Comparison of ENCODE assay signal across 24 cellular contexts in the genomic region with DNA sequence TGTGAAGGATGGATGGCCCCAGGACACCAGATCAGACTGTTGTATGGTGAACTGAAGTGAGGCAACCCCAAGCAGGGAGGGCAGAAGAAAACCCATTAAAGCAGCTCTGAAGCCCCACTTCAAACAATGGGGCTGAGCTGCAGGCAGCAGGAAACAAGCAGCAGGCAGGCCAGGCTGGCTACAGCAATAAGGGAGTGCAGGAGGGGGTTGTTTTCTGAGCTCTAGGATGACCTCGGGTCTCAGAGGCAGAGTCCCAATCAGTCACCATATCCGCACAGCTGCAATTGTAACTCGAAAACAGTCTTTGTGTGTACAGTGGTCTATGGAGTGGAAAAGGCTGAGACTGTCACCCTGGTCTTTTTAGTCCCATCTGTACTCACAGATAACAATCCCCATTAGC.
A peak's percentile ranks its signal among the peaks of the same experiment; 100 is the strongest.
DNase-seq lines count a peak whose midpoint lies in the region; ATAC-seq lines count a peak whose summit lies in the region.
"Had no signal": no experiment of that assay in that cellular context is flagged by ENCODE, and none has a peak within 500 bp of the region (broad histone marks: within the 10 kb centered on the region; RNA-seq: fewer than 3 reads in every experiment).

No MANE protein-coding gene starts in this region.

- WGBS in ectodermal cell, 2 experiments = 0 to 6% methylated on average over 1 to 2 of the region's 3 CpGs
- WGBS in mesodermal cell (ENCODE audit: insufficient coverage in 2 of 2), 2 experiments = no CpG with 5 or more reads among the region's 3 CpGs

- H3K36me3 ChIP-seq in ectodermal cell (ENCODE audit: control insufficient read depth, insufficient read depth, low read length) (no peaks in the 10 kb centered on the region), mesodermal cell (ENCODE audit: control insufficient read depth, insufficient read depth, low read length) (no peaks in the 10 kb centered on the region)
- H3K36me3 ChIP-seq: vagina had no signal

- H3K4me1 ChIP-seq in ectodermal cell (ENCODE audit: control insufficient read depth, insufficient read depth, low read length) = peaks cover 16% of the 10 kb centered on the region
- H3K4me1 ChIP-seq in mesodermal cell (ENCODE audit: control insufficient read depth, insufficient read depth, low read length, poor library complexity, severe bottlenecking) = peaks cover 9% of the 10 kb centered on the region

- no peak overlapping the region for H3K4me3 ChIP-seq in ectodermal cell (ENCODE audit: insufficient read depth, low read depth, low read length)
- no peak overlapping the region for H3K4me3 ChIP-seq in mesodermal cell (ENCODE audit: extremely low read depth, insufficient read depth, low read length, poor library complexity, severe bottlenecking)
- H3K4me3 ChIP-seq: vagina had no signal

- no peak for ATAC-seq in GM18867 (IDR thresholded peaks at IDR 0.05; ENCODE audit: unreplicated experiment)
- ATAC-seq in GM21360 (IDR thresholded peaks at IDR 0.05; ENCODE audit: unreplicated experiment) = no peak
- ATAC-seq: activated CD8-positive, alpha-beta T cell treated with anti-CD3 and anti-CD28 coated beads, Interleukin-2, amount 10 ng/mL, durations not matched to agents 7 days and 5 days; activated T-cell treated with anti-CD3 and anti-CD28 coated beads, Interleukin-2, amount 50 U/mL, for 4 hours; left colon had no signal

- no peaks in the 10 kb centered on the region for H3K9me3 ChIP-seq in ectodermal cell (ENCODE audit: control insufficient read depth, low read length)
- H3K9me3 ChIP-seq in mesodermal cell (ENCODE audit: control insufficient read depth, low read length) = no peaks in the 10 kb centered on the region
- H3K9me3 ChIP-seq: SK-N-SH, vagina had no signal

- no peaks in the 10 kb centered on the region for H3K27me3 ChIP-seq in ectodermal cell (ENCODE audit: control insufficient read depth, insufficient read depth, low read length, poor library complexity, severe bottlenecking)
- H3K27me3 ChIP-seq: vagina had no signal

- peak overlapping the region; percentile 55 for H3K27ac ChIP-seq in ectodermal cell (ENCODE audit: insufficient read depth, low read depth, low read length, poor library complexity, severe bottlenecking)
- peak overlapping the region; percentile 45 for H3K27ac ChIP-seq in mesodermal cell (ENCODE audit: low read depth, low read length, severe bottlenecking)
- H3K27ac ChIP-seq: KMS-11, vagina had no signal

- intact Hi-C loops in cardiac septum (cut with DNase I) = no loop called here

- peak; percentile 86 for DNase-seq in ELF-1 (ENCODE audit: low read depth, low spot score)
- DNase-seq in NCI-H146 (lab: John Stamatoyannopoulos, UW) = peak; percentile 81
- DNase-seq in DMS 273 treated with DMSO at 0.1 percent for 48 hours (lab: John Stamatoyannopoulos, UW) = no peak
- DNase-seq in cardiac septum (ENCODE audit: low spot score) = no peak
- DNase-seq: activated B cell treated with CpG ODN at 0.5 μM for 24 hours; activated CD8-positive, alpha-beta T cell treated with anti-CD3 and anti-CD28 coated beads, Interleukin-2, amount 10 ng/mL, durations not matched to agents 7 days and 5 days; activated naive CD4-positive, alpha-beta T cell treated with anti-CD3 and anti-CD28 coated beads, Interleukin-2, amount 50 U/mL, for 16 hours; activated T-cell treated with anti-CD3 and anti-CD28 coated beads, Interleukin-2, amount 50 U/mL, for 4 hours; aorta; CD4-positive, alpha-beta T cell; hippocampal formation; left colon; NCI-H1048; RPMI8226; SK-N-SH; stimulated activated CD4-positive, alpha-beta T cell treated with anti-CD3 and anti-CD28 coated beads, Interleukin-12 subunit alpha, Interleukin-12 subunit beta, amount 100 ng/mL, for 4 hours; stimulated activated CD8-positive, alpha-beta memory T cell treated with anti-CD3 and anti-CD28 coated beads, Interleukin-4, amount 100 ng/mL, for 48 hours; substantia nigra had no signal

Comparison
In these comparisons a context has a peak if more than half of its experiments do, and no peak if none do; other contexts are left out.
1. DNase-seq: peak in ELF-1 (single experiment) and NCI-H146 (single experiment); none in DMS 273 treated with DMSO at 0.1 percent for 48 hours (single experiment) and cardiac septum (single experiment).